9 cellular contexts compared by ENCODE assay signal in genomic region chr22:44180706-44181032, GRCh38. TPM values are rescaled to one million over a fixed set of nuclear protein-coding genes. Genes with fewer than 3 reads are reported as not detected.
DNase-seq lines count a peak whose midpoint lies in the region; ATAC-seq, FAIRE-seq and TF ChIP-seq lines count a peak whose summit lies in the region.
"Had no signal": no experiment of that assay in that cellular context is flagged by ENCODE, and none has a peak within 500 bp of the region (broad histone marks: within the 10 kb centered on the region; RNA-seq: fewer than 3 reads in every experiment).

PARVG (plus strand) TSS chr22:44180925; CDS start chr22:44183330, 2,405 bp downstream.

- no peak for TF ChIP-seq POLR2A in HepG2 (IDR thresholded peaks at IDR 0.05; ENCODE audit: insufficient read depth in 1 of 2, low read depth in 2 of 2, low read length in 2 of 2)
- TF ChIP-seq POLR2A in body of pancreas (IDR thresholded peaks at IDR 0.05) = no peak

- peaks cover 5% of the 10 kb centered on the region for H3K36me3 Mint-ChIP-seq in activated CD4-positive, alpha-beta memory T cell treated with anti-CD3 and anti-CD28 coated beads for 36 hours

- POLR2A ChIA-PET in activated CD4-positive, alpha-beta memory T cell treated with anti-CD3 and anti-CD28 coated beads for 36 hours (lab: Charles Lee) = interaction anchor here (1.4 to 3.4 kb wide), 2 partner anchors 10 to 157 kb away, joined by 5 to 13 read pairs; partner anchors contain the start of gene PARVB
- POLR2A ChIA-PET in HepG2 (lab: Yijun Ruan, JAX) = no interaction called here

- intact Hi-C loops in activated CD4-positive, alpha-beta memory T cell treated with anti-CD3 and anti-CD28 coated beads for 36 hours (cut with micrococcal nuclease) = loop anchor here (5.0 kb wide), 2 partner anchors 188 to 502 kb away; no protein-coding TSS in a partner anchor
- intact Hi-C loops in HepG2 (cut with micrococcal nuclease; ENCODE audit: unreplicated experiment) (no loop called here), upper lobe of right lung (cut with DNase I) (no loop called here), body of pancreas (cut with DNase I) (no loop called here)

- H3K36me3 ChIP-seq in HepG2 (replicated peaks in 1 of 2; ENCODE audit: control insufficient read depth in 1 of 2, insufficient read depth in 2 of 2, low read length in 2 of 2) (no peaks in the 10 kb centered on the region), upper lobe of right lung (no peaks in the 10 kb centered on the region), body of pancreas (replicated peaks in 1 of 2; ENCODE audit: insufficient read depth in 1 of 2, low read depth in 2 of 2) (no peaks in the 10 kb centered on the region)

- no peak within 1 kb of the TSS for H3K9ac ChIP-seq in HepG2 (ENCODE audit: insufficient read depth, low read depth, low read length)

- H3K27ac ChIP-seq in HepG2 (ENCODE audit: extremely low read length, insufficient read depth, low read length) (no peak within 1 kb of the TSS), upper lobe of right lung (peak within 1 kb of the TSS; percentile 84), body of pancreas (peak within 1 kb of the TSS in 2 of 4 donors; percentile 12 to 68)

- H3K79me2 ChIP-seq in HepG2 (ENCODE audit: insufficient read depth, low read length) = no peaks in the 10 kb centered on the region

- H3K27ac Mint-ChIP-seq in activated CD4-positive, alpha-beta memory T cell treated with anti-CD3 and anti-CD28 coated beads for 36 hours = peak within 1 kb of the TSS; percentile 89

- CTCF ChIA-PET in activated CD4-positive, alpha-beta memory T cell treated with anti-CD3 and anti-CD28 coated beads for 36 hours (lab: Charles Lee) = interaction anchor here (0.9 to 1.4 kb wide), 4 partner anchors 14 to 188 kb away, joined by 3 to 5 read pairs (median 3); no protein-coding TSS in a partner anchor
- CTCF ChIA-PET in HepG2 (lab: Yijun Ruan, JAX; ENCODE audit: low intra/inter-chr PET ratio, low total read pairs) = no interaction called here

- no peak within 1 kb of the TSS for H2AFZ ChIP-seq in HepG2 (ENCODE audit: low read length)

- TF ChIP-seq EP300 in HepG2 (IDR thresholded peaks at IDR 0.05; ENCODE audit: low read depth in 2 of 2, low read length in 2 of 2) = no peak
- no peak for TF ChIP-seq EP300 in HepG2 (CRISPR knock-in tag; IDR thresholded peaks at IDR 0.05; ENCODE audit: borderline replicate concordance)

- H3K4me3 Mint-ChIP-seq in activated CD4-positive, alpha-beta memory T cell treated with anti-CD3 and anti-CD28 coated beads for 36 hours = peak within 1 kb of the TSS; percentile 86

- TF ChIP-seq RAD21 in HepG2 (CRISPR knock-in tag; IDR thresholded peaks at IDR 0.05) = no peak

- DNase-seq in activated CD4-positive, alpha-beta memory T cell treated with anti-CD3 and anti-CD28 coated beads for 36 hours = peak; percentile 44
- no peak for DNase-seq in HepG2 (ENCODE audit: low spot score)
- DNase-seq in upper lobe of right lung = no peak
- DNase-seq in body of pancreas = no peak
- DNase-seq in NCI-H1092 treated with DMSO at 0.1 percent for 48 hours (lab: John Stamatoyannopoulos, UW) = no peak

- in situ Hi-C loops in HepG2 (cut with HindIII; ENCODE audit: extremely low pct_ligation_motif_present, low pct_unique_long_range_greater_than_20kb) = no loop called here

- ATAC-seq in GM18511 (IDR thresholded peaks at IDR 0.05; ENCODE audit: unreplicated experiment) (peak; percentile 68), HG03280 (IDR thresholded peaks at IDR 0.05; ENCODE audit: unreplicated experiment) (peak; percentile 50), HepG2 (no peak), upper lobe of right lung (peak; percentile 7), body of pancreas (no peak), HG02610 (IDR thresholded peaks at IDR 0.05; ENCODE audit: unreplicated experiment) (no peak)

- no peaks in the 10 kb centered on the region for H3K27me3 Mint-ChIP-seq in activated CD4-positive, alpha-beta memory T cell treated with anti-CD3 and anti-CD28 coated beads for 36 hours

- H3K4me1 ChIP-seq in HepG2 (ENCODE audit: insufficient read depth, low read length) (no peaks in the 10 kb centered on the region), upper lobe of right lung (peaks cover 6% of the 10 kb centered on the region), body of pancreas (no peaks in the 10 kb centered on the region)

- no TSS peak for BruUV-seq in HepG2 (replicated peaks; lab: Mats Ljungman, UMichigan)

- 2% methylated on average over 5 of the region's 5 CpGs for WGBS in HepG2 (ENCODE audit: low lambda C conversion rate)
- WGBS in body of pancreas, 2 donors = 29 to 48% methylated on average over 5 of the region's 5 CpGs

- H3K4me3 ChIP-seq in HepG2 (replicated peaks in 1 of 3; ENCODE audit: insufficient read depth in 1 of 3, low read depth in 2 of 3, low read length in 3 of 3) (no peak within 1 kb of the TSS), upper lobe of right lung (peak within 1 kb of the TSS; percentile 48), body of pancreas (no peak within 1 kb of the TSS)

- no peak within 1 kb of the TSS for H3K4me2 ChIP-seq in HepG2 (ENCODE audit: low read depth, low read length)

- no peaks in the 10 kb centered on the region for H3K9me3 Mint-ChIP-seq in activated CD4-positive, alpha-beta memory T cell treated with anti-CD3 and anti-CD28 coated beads for 36 hours

- TF ChIP-seq CTCF in HepG2 (CRISPR knock-in tag; IDR thresholded peaks at IDR 0.05) (no peak), upper lobe of right lung (IDR thresholded peaks at IDR 0.05) (no peak), body of pancreas (IDR thresholded peaks at IDR 0.05) (no peak)

- peaks cover 23% of the 10 kb centered on the region for H3K4me1 Mint-ChIP-seq in activated CD4-positive, alpha-beta memory T cell treated with anti-CD3 and anti-CD28 coated beads for 36 hours (ENCODE audit: low read depth)

- no peak for FAIRE-seq in HepG2 (lab: Jason Lieb, UNC)

- H3K9me3 ChIP-seq in HepG2 (ENCODE audit: low read length) = no peaks in the 10 kb centered on the region
- no peaks in the 10 kb centered on the region for H3K9me3 ChIP-seq in upper lobe of right lung
- H3K9me3 ChIP-seq in body of pancreas = no peaks in the 10 kb centered on the region

- no peaks in the 10 kb centered on the region for H4K20me1 ChIP-seq in HepG2 (ENCODE audit: insufficient read depth, low read length)

- H3K27me3 ChIP-seq in HepG2 (ENCODE audit: control insufficient read depth in 1 of 2, insufficient read depth in 2 of 2, low read length in 2 of 2) (peaks cover 2 to 55% of the 10 kb centered on the region in 2 experiments; a peak in 4 of 5 replicates), upper lobe of right lung (peaks cover 8% of the 10 kb centered on the region), body of pancreas (peaks cover 0 to 7% of the 10 kb centered on the region in 2 donors)

TF ChIP-seq in HepG2, 621 proteins besides CTCF, POLR2A, EP300 and RAD21:
- no peak for TF ChIP-seq HOXA9 (CRISPR knock-in tag; IDR thresholded peaks at IDR 0.05; ENCODE audit: borderline replicate concordance)
- TF ChIP-seq TP53 (CRISPR knock-in tag; conservative IDR thresholded peaks at IDR 0.05) = no peak
- TF ChIP-seq RFX5 (IDR thresholded peaks at IDR 0.05; ENCODE audit: low read depth, low read length) = peak; percentile 97
- TF ChIP-seq ZFP36 (IDR thresholded peaks at IDR 0.05; ENCODE audit: borderline replicate concordance, low read depth, low read length, partially characterized antibody) = no peak
- TF ChIP-seq TBP (CRISPR knock-in tag; IDR thresholded peaks at IDR 0.05) = no peak
- peak; percentile 76; the same call in 1 of the 2 replicates for TF ChIP-seq RFXAP (CRISPR knock-in tag; IDR thresholded peaks at IDR 0.05; ENCODE audit: borderline replicate concordance)
- TF ChIP-seq RFXANK (CRISPR knock-in tag; IDR thresholded peaks at IDR 0.05) = peak; percentile 95
- no peak for TF ChIP-seq PHB2 (IDR thresholded peaks at IDR 0.05; ENCODE audit: partially characterized antibody)

RNA-seq across cellular contexts. Expression of gene PARVG, which starts in this region (rescaled TPM):
- 10 to 100 TPM; 58.5 to 59.5 TPM for total RNA-seq in activated CD4-positive, alpha-beta memory T cell treated with anti-CD3 and anti-CD28 coated beads for 36 hours
- total RNA-seq in HepG2 (2016; rRNA removed; fragmentation: Illumina TruSeq; extraction: Trizol) (not detected in 2 replicates), upper lobe of right lung (65.9 TPM), body of pancreas (10 to 100 TPM in 1 of 2 donors, 1 to 10 TPM in 1; 8.8 to 13.2 TPM)
- not detected in 2 replicates for total RNA-seq in HepG2 (2016; cell fraction: cytosol; rRNA removed; fragmentation: Illumina TruSeq; extraction: Trizol; ENCODE audit: low read depth)
- not detected in 2 replicates for total RNA-seq in HepG2 (2016; cell fraction: insoluble cytoplasmic fraction; rRNA removed; fragmentation: Illumina TruSeq; extraction: Trizol)
- not detected in 2 replicates for total RNA-seq in HepG2 (2016; cell fraction: membrane; rRNA removed; fragmentation: Illumina TruSeq; extraction: Trizol)
- total RNA-seq in HepG2 (2016; cell fraction: nucleus; rRNA removed; fragmentation: Illumina TruSeq; extraction: Trizol) = not detected in 2 replicates
- not detected in 2 replicates for polyA plus RNA-seq in HepG2 (2011; rRNA removed)
- not detected in 2 replicates for polyA plus RNA-seq in HepG2 (2011; cell fraction: cytosol; rRNA removed)
- 0.02 TPM in 1 of 2 replicates, not detected in the other for polyA plus RNA-seq in HepG2 (2011; cell fraction: nucleus; rRNA removed)
- polyA plus RNA-seq in HepG2 (2012) = not detected in 2 replicates
- polyA plus RNA-seq in HepG2 (2016; cell fraction: cytosol; fragmentation: Illumina TruSeq; extraction: Trizol; ENCODE audit: low read depth) = not detected in 2 replicates
- polyA plus RNA-seq in HepG2 (2016; cell fraction: insoluble cytoplasmic fraction; fragmentation: Illumina TruSeq; extraction: Trizol; ENCODE audit: low read depth) = not detected in 2 replicates
- polyA plus RNA-seq in HepG2 (2016; cell fraction: membrane; fragmentation: Illumina TruSeq; extraction: Trizol; ENCODE audit: low read depth) = not detected in 2 replicates
- polyA plus RNA-seq in HepG2 (2016; cell fraction: nucleus; fragmentation: Illumina TruSeq; extraction: Trizol; ENCODE audit: insufficient read depth, low read depth) = not detected in 2 replicates
- polyA minus RNA-seq in HepG2 (2011; rRNA and poly(A)+ RNA removed; ENCODE audit: low replicate concordance) = not detected in 2 replicates
- not detected in 2 replicates for polyA minus RNA-seq in HepG2 (2011; cell fraction: cytosol; rRNA and poly(A)+ RNA removed)
- not detected in 2 replicates for polyA minus RNA-seq in HepG2 (2011; cell fraction: nucleus; rRNA and poly(A)+ RNA removed)
- total RNA-seq: LHCN-M2 had no signal

Comparison
In these comparisons a context has a peak if more than half of its experiments do, and no peak if none do; other contexts are left out.
1. RNA of gene PARVG (total RNA-seq): 65.9 TPM in upper lobe of right lung (single experiment), 58.5 to 59.5 TPM in activated CD4-positive, alpha-beta memory T cell treated with anti-CD3 and anti-CD28 coated beads for 36 hours and 8.8 to 13.2 TPM in body of pancreas; not detected in HepG2; every median in the first group is over 4 times any median in the second.
2. ATAC-seq: peak in GM18511 (single experiment), HG03280 (single experiment) and upper lobe of right lung (single experiment); none in HepG2 (single experiment), body of pancreas (single experiment) and HG02610 (single experiment).